In the genomic region with DNA sequence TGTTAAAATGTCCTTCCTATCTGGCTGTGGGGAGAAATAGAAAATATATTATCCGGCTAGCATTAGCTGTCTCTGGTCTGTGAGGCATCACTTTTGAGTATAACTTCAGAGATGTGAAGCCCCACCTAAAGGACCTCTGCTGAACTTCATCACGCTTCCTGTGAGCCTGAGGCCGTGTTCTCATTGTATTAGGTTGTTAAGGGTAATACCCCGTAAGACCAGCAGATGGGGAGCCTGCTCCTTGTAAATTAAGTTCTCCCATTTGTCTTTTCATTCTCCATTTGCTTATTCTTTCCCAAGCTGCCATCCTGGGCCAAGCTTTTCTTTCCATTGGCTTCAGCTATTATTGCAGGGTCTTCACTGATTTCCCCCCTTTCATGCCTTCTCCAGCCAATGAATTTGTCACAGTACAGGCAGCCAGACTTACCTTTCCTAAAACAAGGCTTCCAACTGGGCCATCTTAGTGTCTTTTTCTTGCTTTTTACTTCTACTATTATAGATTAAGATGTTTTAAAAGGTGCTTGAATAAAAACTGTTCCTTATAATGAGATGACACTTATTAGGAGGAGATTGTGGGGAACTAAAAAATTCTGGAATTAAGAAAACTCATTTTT, we compare ENCODE assay signal across 8 cellular contexts. TPM values are rescaled to one million over a fixed set of nuclear protein-coding genes. Genes with fewer than 3 reads are reported as not detected.
DNase-seq lines count a peak whose midpoint lies in the region; ATAC-seq and TF ChIP-seq lines count a peak whose summit lies in the region.

No MANE protein-coding gene starts in this region.

- no peak overlapping the region for H3K4me3 ChIP-seq in Peyer's patch
- H3K4me3 ChIP-seq in fibroblast of mammary gland (ENCODE audit: control insufficient read depth, low read depth, low read length): no peak overlapping the region
- no peak overlapping the region for H3K4me3 ChIP-seq in neutrophil (ENCODE audit: low read depth in 1 of 2, low read length in 1 of 2)
- H3K4me3 ChIP-seq in thoracic aorta: no peak overlapping the region

- H3K4me3 Mint-ChIP-seq in activated T-cell treated with anti-CD3 and anti-CD28 coated beads, Interleukin-2, amount 50 U/mL, for 24 hours: no peak overlapping the region

- H3K27ac Mint-ChIP-seq in activated T-cell treated with anti-CD3 and anti-CD28 coated beads, Interleukin-2, amount 50 U/mL, for 24 hours: peak overlapping the region; percentile 77

- H3K27me3 ChIP-seq in Peyer's patch (no peaks in the 10 kb centered on the region), neutrophil (no peaks in the 10 kb centered on the region), thoracic aorta (replicated peaks; ENCODE audit: insufficient read depth) (no peaks in the 10 kb centered on the region)

- H3K9me3 Mint-ChIP-seq in activated T-cell treated with anti-CD3 and anti-CD28 coated beads, Interleukin-2, amount 50 U/mL, for 24 hours: no peaks in the 10 kb centered on the region

- H3K4me1 ChIP-seq in Peyer's patch (no peaks in the 10 kb centered on the region), neutrophil (ENCODE audit: control insufficient read depth in 1 of 2, insufficient read depth in 1 of 2, low read depth in 1 of 2, low read length in 1 of 2) (no peaks in the 10 kb centered on the region), thoracic aorta (ENCODE audit: control insufficient read depth in 1 of 2, low read depth in 2 of 2) (no peaks in the 10 kb centered on the region)

- DNase-seq in G401 (ENCODE audit: low spot score) (peak; percentile 70), H4 (ENCODE audit: low spot score) (peak; percentile 90), Kasumi-1 (lab: John Stamatoyannopoulos, UW) (peak; percentile 100), Peyer's patch (peak in 2 of 3 donors; percentile 75 to 87), fibroblast of mammary gland (ENCODE audit: low read depth) (peak; percentile 92), thoracic aorta (ENCODE audit: low spot score) (peak; percentile 36)
- DNase-seq in activated T-cell treated with anti-CD3 and anti-CD28 coated beads, Interleukin-2, amount 50 U/mL, for 24 hours: peak; percentile 46

- no peak overlapping the region for H3K27ac ChIP-seq in Peyer's patch
- H3K27ac ChIP-seq in neutrophil: no peak overlapping the region
- H3K27ac ChIP-seq in thoracic aorta: no peak overlapping the region

- no peaks in the 10 kb centered on the region for H3K27me3 Mint-ChIP-seq in activated T-cell treated with anti-CD3 and anti-CD28 coated beads, Interleukin-2, amount 50 U/mL, for 24 hours

- H3K9me3 ChIP-seq in Peyer's patch (no peaks in the 10 kb centered on the region), neutrophil (no peaks in the 10 kb centered on the region), thoracic aorta (no peaks in the 10 kb centered on the region)

- H3K36me3 Mint-ChIP-seq in activated T-cell treated with anti-CD3 and anti-CD28 coated beads, Interleukin-2, amount 50 U/mL, for 24 hours (ENCODE audit: low read depth): peaks cover 82% of the 10 kb centered on the region

- H3K36me3 ChIP-seq in Peyer's patch (peaks cover 0 to 66% (median 0%) of the 10 kb centered on the region in 3 donors), neutrophil (peaks cover 32% of the 10 kb centered on the region), thoracic aorta (peaks cover 24% of the 10 kb centered on the region)

- in situ Hi-C loops in G401 (cut with HindIII; ENCODE audit: low sequenced_read_pairs): no loop called here

- ATAC-seq in thoracic aorta (ENCODE audit: insufficient number of reproducible peaks, low FRiP score, low read depth): peak; percentile 73

- TF ChIP-seq CTCF in Peyer's patch (IDR thresholded peaks at IDR 0.05) (peak; percentile 66 to 94 (median 89)), fibroblast of mammary gland (conservative IDR thresholded peaks at IDR 0.05; ENCODE audit: control insufficient read depth, insufficient read depth, low read depth, low read length) (peak; percentile 85), neutrophil (IDR thresholded peaks at IDR 0.05) (peak; percentile 78), thoracic aorta (IDR thresholded peaks at IDR 0.05) (peak; percentile 71)

- TF ChIP-seq POLR2A in Peyer's patch (IDR thresholded peaks at IDR 0.05): no peak

- H3K4me1 Mint-ChIP-seq in activated T-cell treated with anti-CD3 and anti-CD28 coated beads, Interleukin-2, amount 50 U/mL, for 24 hours (ENCODE audit: low read depth): peaks cover 17% of the 10 kb centered on the region

RNA-seq across cellular contexts. Expression of gene NIF3L1, which starts 12.4 kb away (rescaled TPM):
- total RNA-seq in G401 (2014; rRNA removed; shearing (Covaris generic)): 80.5 and 105 TPM in 2 replicates
- total RNA-seq in H4 (2014; rRNA removed; shearing (Covaris generic)): 56.5 and 57.4 TPM in 2 replicates
- total RNA-seq in Peyer's patch (10 to 100 TPM in 3 of 4 donors, 1 to 10 TPM in 1; 7.4 to 27.5 (median 18.0) TPM), thoracic aorta (10 to 100 TPM; 11.9 to 15.9 TPM)

RNA-seq across cellular contexts. Expression of gene PPIL3, which starts 12.7 kb away (rescaled TPM):
- total RNA-seq in G401 (2014; rRNA removed; shearing (Covaris generic)): 53.7 and 78.7 TPM in 2 replicates
- total RNA-seq in H4 (2014; rRNA removed; shearing (Covaris generic)): 61.4 and 83.7 TPM in 2 replicates
- total RNA-seq in Peyer's patch (10 to 100 TPM; 10.5 to 26.4 (median 19.5) TPM), thoracic aorta (10 to 100 TPM in 1 of 2 donors, 1 to 10 TPM in 1; 8.4 to 25.5 TPM)

RNA-seq across cellular contexts. Expression of gene CLK1, which starts 37.1 kb away (rescaled TPM):
- 31.6 and 35.0 TPM in 2 replicates for total RNA-seq in G401 (2014; rRNA removed; shearing (Covaris generic))
- 21.1 and 43.6 TPM in 2 replicates for total RNA-seq in H4 (2014; rRNA removed; shearing (Covaris generic))
- 100 to 1,000 TPM; 119 to 173 (median 144) TPM for total RNA-seq in Peyer's patch
- 100 to 1,000 TPM in 1 of 2 donors, 10 to 100 TPM in 1; 99.5 to 194 TPM for total RNA-seq in thoracic aorta

Comparison
In these comparisons a context has a peak if more than half of its experiments do, and no peak if none do; other contexts are left out.
1. DNase-seq: peak in every context shown above with its lines; median percentile 100 in Kasumi-1; 92 in fibroblast of mammary gland; 90 in H4; 81 in Peyer's patch; 70 in G401; 46 in activated T-cell treated with anti-CD3 and anti-CD28 coated beads, Interleukin-2, amount 50 U/mL, for 24 hours; 36 in thoracic aorta.